In the genomic region with DNA sequence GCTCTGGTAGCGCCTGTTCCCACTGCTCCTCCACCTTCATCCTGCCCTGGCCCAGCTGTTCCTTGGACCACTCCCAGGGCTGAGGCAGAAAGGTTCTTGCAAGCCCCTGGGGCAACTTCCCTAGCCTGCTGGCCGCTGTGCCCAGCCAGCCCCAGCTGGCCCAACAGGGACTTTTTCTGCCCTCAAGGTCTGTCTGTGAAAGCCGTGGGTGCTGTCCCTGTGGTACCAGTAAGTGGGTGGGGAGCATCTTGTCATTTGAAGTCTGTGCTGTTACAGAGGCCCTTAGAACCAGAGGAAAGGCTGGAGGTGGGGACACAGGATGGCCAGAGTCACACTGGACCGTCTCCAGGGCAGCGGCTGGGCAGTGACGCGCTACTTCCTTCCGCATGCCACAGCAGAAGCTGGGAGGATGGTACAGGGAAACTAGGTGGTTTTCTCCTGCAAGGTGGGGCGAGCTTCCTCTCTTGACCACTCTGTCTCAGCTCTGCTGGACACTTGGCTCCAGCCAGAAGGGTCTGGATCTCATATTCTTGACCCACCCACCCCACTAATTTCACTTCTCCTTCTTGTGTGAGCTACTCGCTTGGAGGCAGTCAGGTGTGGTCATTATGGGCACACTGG, we compare ENCODE assay signal across 14 cellular contexts.
DNase-seq lines count a peak whose midpoint lies in the region; ATAC-seq, FAIRE-seq and TF ChIP-seq lines count a peak whose summit lies in the region.
"Had no signal": no experiment of that assay in that cellular context is flagged by ENCODE, and none has a peak within 500 bp of the region (broad histone marks: within the 10 kb centered on the region; RNA-seq: fewer than 3 reads in every experiment).

No MANE protein-coding gene starts in this region.

- peak overlapping the region in 2 of 4 donors; percentile 54 to 61 for H3K27ac ChIP-seq in body of pancreas
- H3K27ac ChIP-seq in left lung = peak overlapping the region; percentile 69 to 94
- no peak overlapping the region for H3K27ac ChIP-seq in prostate gland
- H3K27ac ChIP-seq: SJSA1 had no signal

- no peaks in the 10 kb centered on the region for H3K27me3 ChIP-seq in body of pancreas
- H3K27me3 ChIP-seq in left lung = no peaks in the 10 kb centered on the region
- H3K27me3 ChIP-seq in prostate gland (replicated peaks; ENCODE audit: insufficient read depth) = no peaks in the 10 kb centered on the region

- no peak for TF ChIP-seq POLR2A in body of pancreas (IDR thresholded peaks at IDR 0.05)
- TF ChIP-seq POLR2A in prostate gland (IDR thresholded peaks at IDR 0.05) = no peak

- ATAC-seq in body of pancreas (peak; percentile 62), left lung (peak; percentile 82), HG03135 (IDR thresholded peaks at IDR 0.05; ENCODE audit: unreplicated experiment) (no peak)
- peak; percentile 58 for ATAC-seq in stimulated activated effector memory CD8-positive, alpha-beta T cell treated with anti-CD3 and anti-CD28 coated beads, Interleukin-12 subunit alpha, Interleukin-12 subunit beta, amount 100 ng/mL, for 72 hours
- ATAC-seq: activated CD8-positive, alpha-beta T cell treated with anti-CD3 and anti-CD28 coated beads for 36 hours had no signal

- no peaks in the 10 kb centered on the region for H3K9me3 Mint-ChIP-seq in stimulated activated effector memory CD8-positive, alpha-beta T cell treated with anti-CD3 and anti-CD28 coated beads, Interleukin-12 subunit alpha, Interleukin-12 subunit beta, amount 100 ng/mL, for 72 hours
- H3K9me3 Mint-ChIP-seq: activated CD8-positive, alpha-beta T cell treated with anti-CD3 and anti-CD28 coated beads for 36 hours had no signal

- intact Hi-C loops in body of pancreas (cut with DNase I) (no loop called here), left lung (cut with DNase I) (no loop called here), prostate gland (cut with DNase I) (no loop called here)

- no peaks in the 10 kb centered on the region for H3K36me3 ChIP-seq in body of pancreas (replicated peaks in 1 of 2; ENCODE audit: insufficient read depth in 1 of 2, low read depth in 2 of 2)
- H3K36me3 ChIP-seq in left lung = peaks cover 0 to 17% of the 10 kb centered on the region in 2 donors
- no peaks in the 10 kb centered on the region for H3K36me3 ChIP-seq in prostate gland
- H3K36me3 ChIP-seq: SJSA1 had no signal

- DNase-seq in GM18507 (ENCODE audit: extremely low spot score, insufficient read length, low read depth) = no peak
- DNase-seq in body of pancreas = peak; percentile 15 to 48 (median 29)
- DNase-seq in left lung = peak; percentile 70 to 92
- DNase-seq in stimulated activated effector memory CD8-positive, alpha-beta T cell treated with anti-CD3 and anti-CD28 coated beads, Interleukin-12 subunit alpha, Interleukin-12 subunit beta, amount 100 ng/mL, for 72 hours (ENCODE audit: low spot score in 2 of 2) = no peak
- DNase-seq in prostate gland (ENCODE audit: low spot score) = no peak
- DNase-seq in NCI-H2081 (lab: John Stamatoyannopoulos, UW) = no peak
- DNase-seq in activated CD8-positive, alpha-beta memory T cell treated with anti-CD3 and anti-CD28 coated beads for 24 hours = no peak
- DNase-seq: activated CD8-positive, alpha-beta T cell treated with anti-CD3 and anti-CD28 coated beads for 36 hours; COR-L47; NCI-H2081 treated with DMSO at 0.1 percent for 48 hours had no signal

- no peak overlapping the region for H3K4me3 Mint-ChIP-seq in stimulated activated effector memory CD8-positive, alpha-beta T cell treated with anti-CD3 and anti-CD28 coated beads, Interleukin-12 subunit alpha, Interleukin-12 subunit beta, amount 100 ng/mL, for 72 hours
- H3K4me3 Mint-ChIP-seq: activated CD8-positive, alpha-beta T cell treated with anti-CD3 and anti-CD28 coated beads for 36 hours had no signal

- no peaks in the 10 kb centered on the region for H3K4me1 ChIP-seq in body of pancreas
- peaks cover 0 to 26% of the 10 kb centered on the region in 2 donors for H3K4me1 ChIP-seq in left lung
- H3K4me1 ChIP-seq in prostate gland (replicated peaks) = no peaks in the 10 kb centered on the region
- H3K4me1 ChIP-seq: SJSA1 had no signal

- no peak overlapping the region for H3K27ac Mint-ChIP-seq in stimulated activated effector memory CD8-positive, alpha-beta T cell treated with anti-CD3 and anti-CD28 coated beads, Interleukin-12 subunit alpha, Interleukin-12 subunit beta, amount 100 ng/mL, for 72 hours
- H3K27ac Mint-ChIP-seq: activated CD8-positive, alpha-beta T cell treated with anti-CD3 and anti-CD28 coated beads for 36 hours had no signal

- no peaks in the 10 kb centered on the region for H3K4me1 Mint-ChIP-seq in stimulated activated effector memory CD8-positive, alpha-beta T cell treated with anti-CD3 and anti-CD28 coated beads, Interleukin-12 subunit alpha, Interleukin-12 subunit beta, amount 100 ng/mL, for 72 hours

- TF ChIP-seq CTCF in body of pancreas (IDR thresholded peaks at IDR 0.05) (no peak), left lung (IDR thresholded peaks at IDR 0.05) (no peak), prostate gland (IDR thresholded peaks at IDR 0.05) (no peak)

- 52 to 91% methylated on average over 3 to 10 of the region's 10 CpGs for WGBS in body of pancreas, 2 donors
- 66% methylated on average over 10 of the region's 10 CpGs for WGBS in prostate gland

- H3K4me3 ChIP-seq in body of pancreas (no peak overlapping the region), left lung (no peak overlapping the region), prostate gland (no peak overlapping the region)
- H3K4me3 ChIP-seq: SJSA1 had no signal

- peak; percentile 45 for FAIRE-seq in GM18507 (lab: Jason Lieb, UNC)
- FAIRE-seq: astrocyte, HTR-8/SVneo had no signal

- H3K36me3 Mint-ChIP-seq in stimulated activated effector memory CD8-positive, alpha-beta T cell treated with anti-CD3 and anti-CD28 coated beads, Interleukin-12 subunit alpha, Interleukin-12 subunit beta, amount 100 ng/mL, for 72 hours = no peaks in the 10 kb centered on the region

- no peaks in the 10 kb centered on the region for H3K9me3 ChIP-seq in body of pancreas
- H3K9me3 ChIP-seq in left lung = no peaks in the 10 kb centered on the region
- no peaks in the 10 kb centered on the region for H3K9me3 ChIP-seq in prostate gland
- H3K9me3 ChIP-seq: SJSA1 had no signal

Comparison
In these comparisons a context has a peak if more than half of its experiments do, and no peak if none do; other contexts are left out.
1. DNase-seq: peak in body of pancreas (4 of 4) and left lung (2 of 2); none in GM18507 (single experiment), stimulated activated effector memory CD8-positive, alpha-beta T cell treated with anti-CD3 and anti-CD28 coated beads, Interleukin-12 subunit alpha, Interleukin-12 subunit beta, amount 100 ng/mL, for 72 hours (0 of 2), prostate gland (single experiment), NCI-H2081 (0 of 2) and activated CD8-positive, alpha-beta memory T cell treated with anti-CD3 and anti-CD28 coated beads for 24 hours (single experiment).
2. H3K27ac ChIP-seq: peak in left lung (2 of 2); none in prostate gland (0 of 2).